ENCODE assay signal across 9 cellular contexts in the genomic region with DNA sequence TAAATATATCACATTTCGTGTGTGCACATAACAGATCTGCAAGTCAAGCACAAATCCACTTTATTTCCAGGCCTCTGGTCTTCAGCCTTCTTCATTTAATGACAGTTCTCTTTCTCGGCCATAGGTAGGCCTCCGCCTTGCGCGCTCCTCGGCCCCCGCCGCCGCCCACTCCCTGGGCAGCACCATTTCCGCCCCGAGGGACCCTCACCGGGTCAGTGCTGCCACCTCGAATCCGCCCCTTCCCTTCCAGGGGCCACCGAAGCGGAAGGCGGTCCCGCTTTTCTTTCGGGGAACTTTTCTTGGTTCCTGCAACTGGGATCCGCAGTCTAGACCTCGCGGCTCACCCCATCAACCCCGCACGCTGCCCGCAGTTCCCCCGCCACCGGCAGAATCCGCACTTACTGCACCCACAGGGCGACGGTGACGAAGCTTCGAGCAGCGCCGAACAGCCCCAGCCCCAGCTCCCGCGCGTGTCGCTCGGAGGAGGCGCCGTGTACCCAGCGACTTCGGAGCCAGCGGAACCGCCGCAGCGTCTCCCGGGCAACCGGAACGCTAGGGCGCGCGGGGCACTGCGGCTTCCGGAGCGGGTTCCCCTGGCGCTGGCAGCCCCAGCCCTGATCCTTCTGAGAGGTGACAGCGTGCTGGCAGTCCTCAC. TPM values are rescaled to one million over a fixed set of nuclear protein-coding genes. Genes with fewer than 3 reads are reported as not detected.
DNase-seq lines count a peak whose midpoint lies in the region; ATAC-seq and TF ChIP-seq lines count a peak whose summit lies in the region.
"Had no signal": no experiment of that assay in that cellular context is flagged by ENCODE, and none has a peak within 500 bp of the region (broad histone marks: within the 10 kb centered on the region; RNA-seq: fewer than 3 reads in every experiment).

A gene (minus strand): TSS at position 502 of the 655 bp plus-strand sequence.

- peaks cover 4% of the 10 kb centered on the region; the same call in 1 of the 2 replicates for H3K36me3 ChIP-seq in KOPT-K1 (ENCODE audit: insufficient read depth, low read length)
- H3K36me3 ChIP-seq: vagina had no signal

- H3K4me1 Mint-ChIP-seq in activated naive CD8-positive, alpha-beta T cell treated with anti-CD3 and anti-CD28 coated beads for 36 hours, result peaks cover 13% of the 10 kb centered on the region

- POLR2A ChIA-PET in HEK293T (lab: Yijun Ruan, JAX), result no interaction called here

- ATAC-seq in left colon, result peak; percentile 21

- H3K27me3 Mint-ChIP-seq in activated naive CD8-positive, alpha-beta T cell treated with anti-CD3 and anti-CD28 coated beads for 36 hours, result no peaks in the 10 kb centered on the region

- H3K36me3 Mint-ChIP-seq in activated naive CD8-positive, alpha-beta T cell treated with anti-CD3 and anti-CD28 coated beads for 36 hours, result no peaks in the 10 kb centered on the region

- H3K27ac ChIP-seq in KOPT-K1 (ENCODE audit: low read depth, low read length, poor library complexity, severe bottlenecking), result peak within 1 kb of the TSS; percentile 41
- H3K27ac ChIP-seq: vagina had no signal

- intact Hi-C loops in left colon (cut with DNase I, micrococcal nuclease), result no loop called here

- no peaks in the 10 kb centered on the region for H3K9me3 ChIP-seq in KOPT-K1 (ENCODE audit: insufficient read depth, low read length, poor library complexity, severe bottlenecking)
- H3K9me3 ChIP-seq: vagina had no signal

- peak within 1 kb of the TSS; percentile 73 for H3K27ac Mint-ChIP-seq in activated naive CD8-positive, alpha-beta T cell treated with anti-CD3 and anti-CD28 coated beads for 36 hours

- DNase-seq in CD1c-positive myeloid dendritic cell (ENCODE audit: extremely low spot score) (peak; percentile 18), left colon (peak in 1 of 2 donors; percentile 23), HEK293T (ENCODE audit: extremely low spot score) (no peak), AG08395 (ENCODE audit: low spot score) (no peak), COLO829 (ENCODE audit: low spot score) (no peak), NCI-H524 treated with DMSO at 0.1 percent for 48 hours (lab: John Stamatoyannopoulos, UW) (no peak)
- DNase-seq in activated naive CD8-positive, alpha-beta T cell treated with anti-CD3 and anti-CD28 coated beads for 36 hours, result peak; percentile 40

- CTCF ChIA-PET in HEK293T (lab: Yijun Ruan, JAX), result no interaction called here

- peak within 1 kb of the TSS; percentile 71 for H3K4me3 Mint-ChIP-seq in activated naive CD8-positive, alpha-beta T cell treated with anti-CD3 and anti-CD28 coated beads for 36 hours

- peaks cover 1% of the 10 kb centered on the region for H3K9me3 Mint-ChIP-seq in activated naive CD8-positive, alpha-beta T cell treated with anti-CD3 and anti-CD28 coated beads for 36 hours

TF ChIP-seq in HEK293T, 16 proteins besides CTCF, POLR2A, EP300 and RAD21:
- TF ChIP-seq SP1 (IDR thresholded peaks at IDR 0.05) (no peak), FOXA1 (IDR thresholded peaks at IDR 0.05) (no peak), BHLHE40 (IDR thresholded peaks at IDR 0.05; ENCODE audit: borderline replicate concordance) (no peak), FOXK2 (IDR thresholded peaks at IDR 0.05) (no peak), HDGF (IDR thresholded peaks at IDR 0.05; ENCODE audit: borderline replicate concordance) (no peak), ELF4 (IDR thresholded peaks at IDR 0.05) (no peak), ARNT (IDR thresholded peaks at IDR 0.05) (no peak), SUZ12 (IDR thresholded peaks at IDR 0.05) (no peak), LEF1 (IDR thresholded peaks at IDR 0.05; ENCODE audit: borderline replicate concordance) (no peak), L3MBTL2 (conservative IDR thresholded peaks at IDR 0.05) (no peak), FOXM1 (IDR thresholded peaks at IDR 0.05; ENCODE audit: borderline replicate concordance) (no peak)
- TF ChIP-seq, protein P1, sequence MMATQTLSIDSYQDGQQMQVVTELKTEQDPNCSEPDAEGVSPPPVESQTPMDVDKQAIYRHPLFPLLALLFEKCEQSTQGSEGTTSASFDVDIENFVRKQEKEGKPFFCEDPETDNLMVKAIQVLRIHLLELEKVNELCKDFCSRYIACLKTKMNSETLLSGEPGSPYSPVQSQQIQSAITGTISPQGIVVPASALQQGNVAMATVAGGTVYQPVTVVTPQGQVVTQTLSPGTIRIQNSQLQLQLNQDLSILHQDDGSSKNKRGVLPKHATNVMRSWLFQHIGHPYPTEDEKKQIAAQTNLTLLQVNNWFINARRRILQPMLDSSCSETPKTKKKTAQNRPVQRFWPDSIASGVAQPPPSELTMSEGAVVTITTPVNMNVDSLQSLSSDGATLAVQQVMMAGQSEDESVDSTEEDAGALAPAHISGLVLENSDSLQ (IDR thresholded peaks at IDR 0.05), result no peak
TF ChIP-seq in HEK293T: peak in this region for 0.

RNA-seq across cellular contexts. Expression of the gene that starts here (rescaled TPM):
- total RNA-seq in activated naive CD8-positive, alpha-beta T cell treated with anti-CD3 and anti-CD28 coated beads for 36 hours, result under 1 TPM in 1 of 2 experiments, not detected in 1; 0.22 TPM
- total RNA-seq in left colon, result under 1 TPM in 1 of 2 donors, not detected in 1; 0.78 TPM

Comparison
In these comparisons a context has a peak if more than half of its experiments do, and no peak if none do; other contexts are left out.
1. Peak in DNase-seq in activated naive CD8-positive, alpha-beta T cell treated with anti-CD3 and anti-CD28 coated beads for 36 hours; RNA of the gene not detected or under 1 TPM.
2. Peak in ATAC-seq in left colon; RNA of the gene not detected or under 1 TPM.